Comparison of ENCODE assay signal across 8 cellular contexts in genomic region chr19:10836478-10837325, GRCh38. TPM values are rescaled to one million over a fixed set of nuclear protein-coding genes. Genes with fewer than 3 reads are reported as not detected.
DNase-seq lines count a peak whose midpoint lies in the region; ATAC-seq, FAIRE-seq and TF ChIP-seq lines count a peak whose summit lies in the region.

No MANE protein-coding gene starts in this region.

- H4K20me1 ChIP-seq in astrocyte (ENCODE audit: insufficient read depth, low read length) = peaks cover 6% of the 10 kb centered on the region

- CTCF ChIA-PET in A549 (lab: Yijun Ruan, JAX) = interaction anchor here (0.6 to 6.7 kb wide), 8 partner anchors 9 to 137 kb away, joined by 3 to 65 read pairs (median 4); partner anchors contain the start of gene DNM2

- H3K4me1 ChIP-seq in A549 (peaks cover 8% of the 10 kb centered on the region; the same call in 2 of the 3 replicates), astrocyte (ENCODE audit: insufficient read depth, low read length) (peaks cover 15% of the 10 kb centered on the region), iPS-20b (ENCODE audit: insufficient read depth, low read length) (no peaks in the 10 kb centered on the region)

- ATAC-seq in A549 (peak; percentile 42 to 47; a peak in 5 of 6 replicates), GM18907 (IDR thresholded peaks at IDR 0.05; ENCODE audit: unreplicated experiment) (peak; percentile 12)

- H3K79me2 ChIP-seq in astrocyte (ENCODE audit: insufficient read depth, low read length) = peaks cover 5% of the 10 kb centered on the region

- no peaks in the 10 kb centered on the region for H3K27me3 ChIP-seq in astrocyte (ENCODE audit: insufficient read depth, low read length)
- H3K27me3 ChIP-seq in iPS-20b (ENCODE audit: insufficient read depth, low read length) = peaks cover 4% of the 10 kb centered on the region; the same call in 1 of the 2 replicates

- H3K9me3 Mint-ChIP-seq in astrocyte (ENCODE audit: unreplicated experiment) = peaks cover 9% of the 10 kb centered on the region

- H3K27me3 Mint-ChIP-seq in astrocyte (ENCODE audit: low read depth, unreplicated experiment) = peaks cover under 1% of the 10 kb centered on the region

- peak overlapping the region; percentile 100 for H3K27ac Mint-ChIP-seq in astrocyte (ENCODE audit: unreplicated experiment)

- DNase-seq in A549 (ENCODE audit: low read depth in 1 of 2, low spot score in 1 of 2) = peak; percentile 76 to 93
- DNase-seq in LNCaP clone FGC (ENCODE audit: low read depth) = peak; percentile 85
- peak; percentile 52 to 92 (median 66) for DNase-seq in T-helper 1 cell
- peak; percentile 65 for DNase-seq in astrocyte (ENCODE audit: low read depth)
- peak; percentile 75 for DNase-seq in stimulated activated CD4-positive, alpha-beta T cell treated with anti-CD3 and anti-CD28 coated beads, Interleukin-12 subunit alpha, Interleukin-12 subunit beta, amount 100 ng/mL, for 4 hours
- DNase-seq in NAMALWA (ENCODE audit: low spot score) = no peak

- H3K9ac ChIP-seq in astrocyte (ENCODE audit: low read length) (peak overlapping the region; percentile 92), iPS-20b (ENCODE audit: low read depth, low read length) (peak overlapping the region; percentile 93)

- peak overlapping the region; percentile 63 for H3K4me2 ChIP-seq in A549
- peak overlapping the region; percentile 94 for H3K4me2 ChIP-seq in astrocyte (ENCODE audit: low read length)

- H3K9me3 ChIP-seq in A549 = peaks cover 7% of the 10 kb centered on the region
- peaks cover 8% of the 10 kb centered on the region for H3K9me3 ChIP-seq in astrocyte (ENCODE audit: insufficient read depth, low read depth, low read length)
- peaks cover 6% of the 10 kb centered on the region; the same call in 1 of the 2 replicates for H3K9me3 ChIP-seq in iPS-20b (ENCODE audit: insufficient read depth, low read depth, low read length)

- POLR2A ChIA-PET in A549 (lab: Yijun Ruan, JAX) = interaction anchor here (1.1 to 2.2 kb wide), 5 partner anchors 10 to 119 kb away, joined by 3 to 23 read pairs (median 3); partner anchors contain the start of gene DNM2

- FAIRE-seq in A549 (lab: Jason Lieb, UNC) = no peak
- no peak for FAIRE-seq in astrocyte (lab: Jason Lieb, UNC)

- peaks cover 4% of the 10 kb centered on the region for H3K36me3 Mint-ChIP-seq in astrocyte (ENCODE audit: low read depth, unreplicated experiment)

- TF ChIP-seq EP300 in A549 (IDR thresholded peaks at IDR 0.05) = no peak

- 0 out of 2 replicates have a peak, but pooled peaks have one; percentile 14 for TF ChIP-seq POLR2A in A549 (IDR thresholded peaks at IDR 0.05; ENCODE audit: low read length)

- H2AFZ ChIP-seq in astrocyte (ENCODE audit: low read depth, low read length) = peak overlapping the region; percentile 89

- TF ChIP-seq CTCF in A549 (IDR thresholded peaks at IDR 0.05) (no peak), LNCaP clone FGC (IDR thresholded peaks at IDR 0.05; ENCODE audit: control insufficient read depth, extremely low read depth, insufficient read depth) (no peak), astrocyte (IDR thresholded peaks at IDR 0.05; ENCODE audit: insufficient read depth, low read depth, low read length) (no peak)

- peak overlapping the region; percentile 85 for H3K4me3 Mint-ChIP-seq in astrocyte (ENCODE audit: unreplicated experiment)

- peak overlapping the region; percentile 89 to 99 for H3K27ac ChIP-seq in A549
- peak overlapping the region; percentile 98 for H3K27ac ChIP-seq in astrocyte (ENCODE audit: low read depth, low read length)
- peak overlapping the region; percentile 95 for H3K27ac ChIP-seq in iPS-20b (ENCODE audit: low read length)

- H3K36me3 ChIP-seq in astrocyte (ENCODE audit: insufficient read depth, low read length) (no peaks in the 10 kb centered on the region), iPS-20b (ENCODE audit: insufficient read depth, low read depth, low read length) (peaks cover 24% of the 10 kb centered on the region)

- H3K4me3 ChIP-seq in A549 (peak overlapping the region; percentile 51), LNCaP clone FGC (ENCODE audit: low read depth, low read length) (peak overlapping the region; percentile 86), astrocyte (ENCODE audit: insufficient read depth, low read depth, low read length) (peak overlapping the region; percentile 73), iPS-20b (ENCODE audit: low read length) (peak overlapping the region; percentile 74)

- peaks cover 3% of the 10 kb centered on the region for H3K4me1 Mint-ChIP-seq in astrocyte (ENCODE audit: low read depth, unreplicated experiment)

- no peak for TF ChIP-seq RAD21 in A549 (conservative IDR thresholded peaks at IDR 0.05 in 1 of 2, IDR thresholded peaks at IDR 0.05 in 1 of 2)

- WGBS in A549 (ENCODE audit: missing lambda C conversion rate) = 40% methylated on average over 32 of the region's 38 CpGs

TF ChIP-seq in A549, 52 proteins besides CTCF, POLR2A, EP300 and RAD21 (continues in another document):
- peak; percentile 93 for TF ChIP-seq HEYL (CRISPR knock-in tag; IDR thresholded peaks at IDR 0.05)
- peak; percentile 99 for TF ChIP-seq HOXB13 (CRISPR knock-in tag; IDR thresholded peaks at IDR 0.05; ENCODE audit: low read depth)
- TF ChIP-seq EHF (CRISPR knock-in tag; IDR thresholded peaks at IDR 0.05) = peak; percentile 93
- no peak for TF ChIP-seq HMGXB4 (CRISPR knock-in tag; IDR thresholded peaks at IDR 0.05; ENCODE audit: borderline replicate concordance)
- 0 out of 2 replicates have a peak, but pooled peaks have one; percentile 33 for TF ChIP-seq GATA3 (IDR thresholded peaks at IDR 0.05; ENCODE audit: borderline replicate concordance)
- no peak for TF ChIP-seq JUNB (IDR thresholded peaks at IDR 0.05)
- TF ChIP-seq USF2 (IDR thresholded peaks at IDR 0.05) = peak; percentile 89
- TF ChIP-seq SMC3 (IDR thresholded peaks at IDR 0.05) = no peak
- peak; percentile 44 to 69; a peak in 2 of 5 replicates for TF ChIP-seq JUN (IDR thresholded peaks at IDR 0.05)
- peak; percentile 94 for TF ChIP-seq HOXB5 (CRISPR knock-in tag; IDR thresholded peaks at IDR 0.05)
- TF ChIP-seq EHMT2 (IDR thresholded peaks at IDR 0.05; ENCODE audit: low read depth) = no peak
- peak; percentile 100 for TF ChIP-seq E2F6 (IDR thresholded peaks at IDR 0.05; ENCODE audit: borderline replicate concordance, low read depth)
- TF ChIP-seq RARB (CRISPR knock-in tag; IDR thresholded peaks at IDR 0.05) = peak; percentile 75
- no peak for TF ChIP-seq BHLHE40 (IDR thresholded peaks at IDR 0.05; ENCODE audit: low read depth, low read length)
- TF ChIP-seq FOSL2 (IDR thresholded peaks at IDR 0.05) = no peak
- peak; percentile 55 for TF ChIP-seq FOSL2 (CRISPR knock-in tag; IDR thresholded peaks at IDR 0.05)
- TF ChIP-seq MYC (IDR thresholded peaks at IDR 0.05; ENCODE audit: borderline replicate concordance, low read length) = peak; percentile 76; the same call in 1 of the 2 replicates
- peak; percentile 56; the same call in 1 of the 2 replicates for TF ChIP-seq FOSB (CRISPR knock-in tag; IDR thresholded peaks at IDR 0.05)
- no peak for TF ChIP-seq CBX2 (IDR thresholded peaks at IDR 0.05; ENCODE audit: borderline replicate concordance, low read depth)

RNA-seq across cellular contexts. Expression of gene TMED1, which starts 0.7 kb away (rescaled TPM):
- polyA plus RNA-seq in A549 (2011; rRNA removed) = 29.3 and 29.9 TPM in 2 replicates
- 49.9 and 54.2 TPM in 2 replicates for polyA plus RNA-seq in A549 (2012; cell fraction: cytosol; rRNA removed)
- 33.5 and 43.0 TPM in 2 replicates for polyA plus RNA-seq in A549 (2012; cell fraction: nucleus; rRNA removed)
- polyA plus RNA-seq in A549 (2017; fragmentation: RNase III; extraction: RNeasy Plus Mini Kit Qiagen cat#74134 plus additional on column Dnase treatment) = 36.2 to 37.4 TPM (median 37.0 TPM) in 3 replicates
- polyA minus RNA-seq in A549 (2011; rRNA and poly(A)+ RNA removed) = 9.7 and 10.7 TPM in 2 replicates
- total RNA-seq in astrocyte = 27.0 and 29.7 TPM in 2 replicates

RNA-seq across cellular contexts. Expression of gene C19orf38, which starts 11.5 kb away (rescaled TPM):
- polyA plus RNA-seq in A549 (2011; rRNA removed) (0.13 and 0.40 TPM in 2 replicates), A549 (2017; fragmentation: RNase III; extraction: RNeasy Plus Mini Kit Qiagen cat#74134 plus additional on column Dnase treatment) (0.09 to 0.12 TPM (median 0.10 TPM) in 3 replicates)
- polyA plus RNA-seq in A549 (2012; cell fraction: cytosol; rRNA removed) = 0.08 and 0.09 TPM in 2 replicates
- polyA plus RNA-seq in A549 (2012; cell fraction: nucleus; rRNA removed) = 0.10 and 0.56 TPM in 2 replicates
- 0.68 TPM in 1 of 2 replicates, not detected in the other for polyA minus RNA-seq in A549 (2011; rRNA and poly(A)+ RNA removed)
- 0.23 and 0.58 TPM in 2 replicates for total RNA-seq in astrocyte

RNA-seq across cellular contexts. Expression of gene CARM1, which starts 34.7 kb away (rescaled TPM):
- polyA plus RNA-seq in A549 (2011; rRNA removed) (14.3 and 15.2 TPM in 2 replicates), A549 (2017; fragmentation: RNase III; extraction: RNeasy Plus Mini Kit Qiagen cat#74134 plus additional on column Dnase treatment) (31.4 to 32.2 TPM (median 31.8 TPM) in 3 replicates)
- polyA plus RNA-seq in A549 (2012; cell fraction: cytosol; rRNA removed) = 55.5 and 75.2 TPM in 2 replicates
- 59.7 and 93.6 TPM in 2 replicates for polyA plus RNA-seq in A549 (2012; cell fraction: nucleus; rRNA removed)
- 22.0 and 30.3 TPM in 2 replicates for polyA minus RNA-seq in A549 (2011; rRNA and poly(A)+ RNA removed)
- 62.6 and 62.7 TPM in 2 replicates for total RNA-seq in astrocyte
